Comparison of ENCODE assay signal across 17 cellular contexts in genomic region chr7:152956006-152956405, GRCh38.
DNase-seq lines count a peak whose midpoint lies in the region; ATAC-seq, FAIRE-seq and TF ChIP-seq lines count a peak whose summit lies in the region.
"Had no signal": no experiment of that assay in that cellular context is flagged by ENCODE, and none has a peak within 500 bp of the region (broad histone marks: within the 10 kb centered on the region; RNA-seq: fewer than 3 reads in every experiment).

No MANE protein-coding gene starts in this region.

- FAIRE-seq in A549 (lab: Jason Lieb, UNC) (no peak), K562 (lab: Jason Lieb, UNC) (no peak), D721Med (lab: Jason Lieb, UNC) (no peak)

- H3K9ac ChIP-seq in K562 (ENCODE audit: insufficient read depth in 1 of 2, low read depth in 2 of 2, low read length in 2 of 2) = no peak overlapping the region

- TF ChIP-seq RAD21 in A549 (conservative IDR thresholded peaks at IDR 0.05 in 1 of 2, IDR thresholded peaks at IDR 0.05 in 1 of 2) (no peak), K562 (CRISPR knock-in tag; conservative IDR thresholded peaks at IDR 0.05 in 1 of 2, IDR thresholded peaks at IDR 0.05 in 1 of 2) (no peak)

- H3K4me2 ChIP-seq in A549 = no peak overlapping the region
- no peak overlapping the region for H3K4me2 ChIP-seq in K562 (ENCODE audit: insufficient read depth, low read length)

- ATAC-seq in A549 (peak in 1 of 2 experiments; percentile 71; a peak in 2 of 6 replicates), K562 (peak; percentile 77), HG03095 (IDR thresholded peaks at IDR 0.05; ENCODE audit: unreplicated experiment) (no peak)
- ATAC-seq: Panc1, T-helper 17 cell had no signal

- WGBS in A549 (ENCODE audit: missing lambda C conversion rate) = 33% methylated on average over 4 of the region's 4 CpGs
- WGBS in K562 (ENCODE audit: insufficient coverage, low coverage, missing lambda C conversion rate) = 5% methylated on average over 4 of the region's 4 CpGs

- H3K4me1 ChIP-seq in A549 = no peaks in the 10 kb centered on the region
- H3K4me1 ChIP-seq in K562 (replicated peaks in 1 of 2; ENCODE audit: control insufficient read depth in 2 of 2, insufficient read depth in 2 of 2, low read length in 2 of 2) = no peaks in the 10 kb centered on the region
- H3K4me1 ChIP-seq: Caco-2 had no signal

- POLR2A ChIA-PET in A549 (lab: Yijun Ruan, JAX) = no interaction called here
- POLR2A ChIA-PET in K562 (lab: Yijun Ruan, JAX) = no interaction called here

- H3K4me3 ChIP-seq in A549 (no peak overlapping the region), H7 (ENCODE audit: insufficient read depth, low read depth, low read length) (no peak overlapping the region), K562 (no peak overlapping the region)

- TF ChIP-seq EP300 in A549 (IDR thresholded peaks at IDR 0.05) (no peak), K562 (IDR thresholded peaks at IDR 0.05; ENCODE audit: low read length) (no peak)

- H3K9me3 ChIP-seq in A549 (no peaks in the 10 kb centered on the region; the same call in 2 of the 3 replicates), K562 (replicated peaks; ENCODE audit: control insufficient read depth, insufficient read depth, low read depth, low read length) (no peaks in the 10 kb centered on the region)
- H3K9me3 ChIP-seq: Caco-2 had no signal

- H3K27ac ChIP-seq in A549 (no peak overlapping the region), K562 (ENCODE audit: extremely low read depth, low read depth, low read length) (no peak overlapping the region)

- CTCF ChIA-PET in A549 (lab: Yijun Ruan, JAX) (interaction anchor here (0.7 kb wide), 1 partner anchor 1331 kb away, joined by 4 read pairs; no protein-coding TSS in a partner anchor), K562 (lab: Yijun Ruan, JAX; ENCODE audit: low intra/inter-chr PET ratio) (no interaction called here)

- H2AFZ ChIP-seq in K562 (ENCODE audit: low read depth, low read length) = no peak overlapping the region

- H3K79me2 ChIP-seq in K562 (ENCODE audit: control insufficient read depth, insufficient read depth, low read length) = no peaks in the 10 kb centered on the region

- BruUV-seq in K562 (replicated peaks; lab: Mats Ljungman, UMichigan) = no TSS peak

- TF ChIP-seq POLR2A in A549 (IDR thresholded peaks at IDR 0.05; ENCODE audit: low read length) (no peak), K562 (conservative IDR thresholded peaks at IDR 0.05) (no peak)

- H3K9me1 ChIP-seq in K562 (ENCODE audit: control insufficient read depth, insufficient read depth, low read length) = no peaks in the 10 kb centered on the region

- intact Hi-C loops in K562 (cut with micrococcal nuclease) = no loop called here

- in situ Hi-C loops in K562 (cut with MboI) = no loop called here

- TF ChIP-seq CTCF in A549 (IDR thresholded peaks at IDR 0.05) (no peak), K562 (IDR thresholded peaks at IDR 0.05 in 2 of 3, conservative IDR thresholded peaks at IDR 0.05 in 1 of 3; ENCODE audit: insufficient read depth in 2 of 3, low read depth in 1 of 3, low read length in 3 of 3) (peak in 2 of 3 experiments; percentile 9 to 38; a peak in 2 of 6 replicates), D721Med (IDR thresholded peaks at IDR 0.05; ENCODE audit: insufficient read depth, missing control alignments) (no peak)

- DNase-seq in A549 (ENCODE audit: low read depth in 1 of 2, low spot score in 1 of 2) = peak in 1 of 2 experiments; percentile 4
- DNase-seq in H7 = peak; percentile 56
- DNase-seq in NCI-H82 (lab: John Stamatoyannopoulos, UW) = peak; percentile 67
- no peak for DNase-seq in K562 (ENCODE audit: extremely low read depth in 1 of 4, low spot score in 3 of 4)
- DNase-seq in D721Med (ENCODE audit: insufficient read length, low spot score) = no peak
- no peak for DNase-seq in NOMO-1 treated with DMSO at 0.1 percent for 48 hours (lab: John Stamatoyannopoulos, UW; ENCODE audit: unreplicated experiment)
- no peak for DNase-seq in NCI-H1694 treated with DMSO at 0.1 percent for 48 hours (lab: John Stamatoyannopoulos, UW)
- DNase-seq: AML-193, Caco-2, HCEC 1CT, NCI-H1092, NCI-H187, NCI-H526 treated with DMSO at 0.1 percent for 48 hours, SHP77 treated with DMSO at 0.1 percent for 48 hours, T-helper 17 cell had no signal

- no peaks in the 10 kb centered on the region for H3K27me3 ChIP-seq in H7 (ENCODE audit: control insufficient read depth, insufficient read depth, low read length)
- peaks cover 10 to 32% of the 10 kb centered on the region in 2 experiments; a peak in 3 of 5 replicates for H3K27me3 ChIP-seq in K562 (ENCODE audit: control insufficient read depth in 2 of 2, insufficient read depth in 2 of 2, low read length in 2 of 2)

- H4K20me1 ChIP-seq in K562 (replicated peaks; ENCODE audit: control insufficient read depth, insufficient read depth, low read length) = no peaks in the 10 kb centered on the region

- no peaks in the 10 kb centered on the region for H3K36me3 ChIP-seq in H7 (replicated peaks; ENCODE audit: control insufficient read depth, insufficient read depth, low read length)
- H3K36me3 ChIP-seq in K562 (ENCODE audit: control insufficient read depth, insufficient read depth, low read length) = no peaks in the 10 kb centered on the region

TF ChIP-seq in A549, 52 proteins besides CTCF, POLR2A, EP300 and RAD21:
- TF ChIP-seq SREBF2 (IDR thresholded peaks at IDR 0.05) (no peak), MAFK (IDR thresholded peaks at IDR 0.05; ENCODE audit: partially characterized antibody) (peak; percentile 55), ZFP36 (IDR thresholded peaks at IDR 0.05; ENCODE audit: borderline replicate concordance, partially characterized antibody) (no peak)

TF ChIP-seq in K562, 482 proteins besides CTCF, POLR2A, EP300 and RAD21:
- TF ChIP-seq ZBTB12 (CRISPR knock-in tag; IDR thresholded peaks at IDR 0.05) (no peak), JUN (IDR thresholded peaks at IDR 0.05; ENCODE audit: borderline replicate concordance, low read depth, low read length) (no peak), JUN (CRISPR knock-in tag; IDR thresholded peaks at IDR 0.05; ENCODE audit: borderline replicate concordance) (no peak), C11orf30 (IDR thresholded peaks at IDR 0.05; ENCODE audit: low read depth) (peak; percentile 52; the same call in 1 of the 2 replicates), ZNF561 (CRISPR knock-in tag; conservative IDR thresholded peaks at IDR 0.05) (no peak), ZNF586 (CRISPR knock-in tag; conservative IDR thresholded peaks at IDR 0.05) (no peak), MAFG (tag; conservative IDR thresholded peaks at IDR 0.05) (peak; percentile 60), E2F6 (IDR thresholded peaks at IDR 0.05; ENCODE audit: borderline replicate concordance in 1 of 2, extremely low read depth in 1 of 2, insufficient read depth in 1 of 2, insufficient read length in 1 of 2, low read depth in 1 of 2, low read length in 1 of 2, poor library complexity in 1 of 2, severe bottlenecking in 1 of 2) (peak in 1 of 2 experiments; percentile 13), MAFF (IDR thresholded peaks at IDR 0.05; ENCODE audit: low read length) (peak; percentile 22; the same call in 1 of the 2 replicates), GTF2F1 (IDR thresholded peaks at IDR 0.05; ENCODE audit: low read depth, low read length) (no peak), ZNF316 (IDR thresholded peaks at IDR 0.05) (peak; percentile 71)
- TF ChIP-seq, protein P1, sequence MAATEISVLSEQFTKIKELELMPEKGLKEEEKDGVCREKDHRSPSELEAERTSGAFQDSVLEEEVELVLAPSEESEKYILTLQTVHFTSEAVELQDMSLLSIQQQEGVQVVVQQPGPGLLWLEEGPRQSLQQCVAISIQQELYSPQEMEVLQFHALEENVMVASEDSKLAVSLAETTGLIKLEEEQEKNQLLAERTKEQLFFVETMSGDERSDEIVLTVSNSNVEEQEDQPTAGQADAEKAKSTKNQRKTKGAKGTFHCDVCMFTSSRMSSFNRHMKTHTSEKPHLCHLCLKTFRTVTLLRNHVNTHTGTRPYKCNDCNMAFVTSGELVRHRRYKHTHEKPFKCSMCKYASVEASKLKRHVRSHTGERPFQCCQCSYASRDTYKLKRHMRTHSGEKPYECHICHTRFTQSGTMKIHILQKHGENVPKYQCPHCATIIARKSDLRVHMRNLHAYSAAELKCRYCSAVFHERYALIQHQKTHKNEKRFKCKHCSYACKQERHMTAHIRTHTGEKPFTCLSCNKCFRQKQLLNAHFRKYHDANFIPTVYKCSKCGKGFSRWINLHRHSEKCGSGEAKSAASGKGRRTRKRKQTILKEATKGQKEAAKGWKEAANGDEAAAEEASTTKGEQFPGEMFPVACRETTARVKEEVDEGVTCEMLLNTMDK (IDR thresholded peaks at IDR 0.05; ENCODE audit: borderline replicate concordance, insufficient read depth, low read depth, low read length, poor library complexity, severe bottlenecking) = peak; percentile 50

Comparison
In these comparisons a context has a peak if more than half of its experiments do, and no peak if none do; other contexts are left out.
1. DNase-seq: peak in H7 (single experiment) and NCI-H82 (single experiment); none in K562 (0 of 4), D721Med (single experiment), NOMO-1 treated with DMSO at 0.1 percent for 48 hours (single experiment) and NCI-H1694 treated with DMSO at 0.1 percent for 48 hours (single experiment).
2. CTCF ChIP-seq: peak in K562 (2 of 3); none in A549 (single experiment) and D721Med (single experiment).
3. Of the 35 proteins assayed by ChIP-seq in both K562 and A549: peak only in K562: CTCF; only in A549: MAFK; in both: none; in neither: 32; mixed calls (peak in some experiments, not most) for 1.